1 cellular context compared by ENCODE assay signal in the genomic region with DNA sequence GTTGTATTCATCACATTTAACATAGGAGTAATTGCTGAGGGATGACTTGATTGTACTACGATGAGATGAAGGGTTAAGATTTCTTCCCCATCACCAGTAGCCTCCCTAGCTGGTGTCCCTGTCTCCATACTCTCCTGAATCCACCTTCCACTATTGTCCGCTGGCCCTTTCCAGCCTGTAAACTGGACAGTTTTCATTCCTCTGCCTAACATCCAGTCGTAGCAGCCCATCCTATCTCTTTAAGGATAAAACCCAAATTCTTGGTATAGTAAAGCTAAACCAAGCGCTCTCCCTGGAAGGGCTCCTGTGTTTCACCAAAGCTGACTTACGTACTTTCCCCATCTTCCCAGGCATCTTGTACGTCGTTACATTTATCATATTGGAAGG.
TF ChIP-seq lines count a peak whose summit lies in the region.

No MANE protein-coding gene starts in this region.

TF ChIP-seq in H1, 55 proteins besides CTCF, POLR2A, EP300 and RAD21 (continued from another document):
- TF ChIP-seq SIN3A (conservative IDR thresholded peaks at IDR 0.05 in 1 of 2, IDR thresholded peaks at IDR 0.05 in 1 of 2; ENCODE audit: low read depth in 1 of 2, low read length in 2 of 2) = peak in 1 of 2 experiments; percentile 41; a peak in 1 of 4 replicates
- TF ChIP-seq PHF8 (conservative IDR thresholded peaks at IDR 0.05; ENCODE audit: low read depth, low read length) = no peak
- TF ChIP-seq POLR2AphosphoS5 (IDR thresholded peaks at IDR 0.05; ENCODE audit: low read depth, low read length) = no peak; the same call in 1 of the 2 replicates
- TF ChIP-seq RXRA (IDR thresholded peaks at IDR 0.05; ENCODE audit: insufficient read depth, low read depth, low read length) = no peak
- TF ChIP-seq BRCA1 (IDR thresholded peaks at IDR 0.05; ENCODE audit: low read depth, low read length) = no peak
- TF ChIP-seq ASH2L (IDR thresholded peaks at IDR 0.05; ENCODE audit: low read length) = peak; percentile 7
- TF ChIP-seq NANOG (IDR thresholded peaks at IDR 0.05; ENCODE audit: insufficient read depth, low read depth, low read length, poor library complexity, severe bottlenecking) = no peak
- no peak for TF ChIP-seq HDAC2 (IDR thresholded peaks at IDR 0.05; ENCODE audit: borderline replicate concordance in 1 of 2, low read depth in 2 of 2, low read length in 2 of 2)
- TF ChIP-seq TBP (IDR thresholded peaks at IDR 0.05; ENCODE audit: low read depth, low read length) = peak; percentile 11; the same call in 1 of the 2 replicates
- TF ChIP-seq CBX8 (IDR thresholded peaks at IDR 0.05; ENCODE audit: borderline replicate concordance, low read depth, low read length) = no peak
- TF ChIP-seq RBBP5 (IDR thresholded peaks at IDR 0.05; ENCODE audit: borderline replicate concordance, low read depth, low read length) = no peak
- TF ChIP-seq EZH2 (IDR thresholded peaks at IDR 0.05; ENCODE audit: low read depth, low read length, severe bottlenecking) = no peak
- no peak for TF ChIP-seq YY1 (IDR thresholded peaks at IDR 0.05; ENCODE audit: low read depth, low read length)
- TF ChIP-seq CHD2 (IDR thresholded peaks at IDR 0.05; ENCODE audit: low read length) = no peak
- TF ChIP-seq TEAD4 (IDR thresholded peaks at IDR 0.05; ENCODE audit: low read depth, low read length) = no peak
